1 cellular context compared by ENCODE assay signal in genomic region chr15:99249270-99249817, GRCh38.
TF ChIP-seq lines count a peak whose summit lies in the region.

TTC23 (minus strand) TSS chr15:99249581; CDS start chr15:99228712, 20,869 bp downstream.

TF ChIP-seq in PFSK-1, 5 proteins besides CTCF, POLR2A, EP300 and RAD21:
- TF ChIP-seq, protein P1, sequence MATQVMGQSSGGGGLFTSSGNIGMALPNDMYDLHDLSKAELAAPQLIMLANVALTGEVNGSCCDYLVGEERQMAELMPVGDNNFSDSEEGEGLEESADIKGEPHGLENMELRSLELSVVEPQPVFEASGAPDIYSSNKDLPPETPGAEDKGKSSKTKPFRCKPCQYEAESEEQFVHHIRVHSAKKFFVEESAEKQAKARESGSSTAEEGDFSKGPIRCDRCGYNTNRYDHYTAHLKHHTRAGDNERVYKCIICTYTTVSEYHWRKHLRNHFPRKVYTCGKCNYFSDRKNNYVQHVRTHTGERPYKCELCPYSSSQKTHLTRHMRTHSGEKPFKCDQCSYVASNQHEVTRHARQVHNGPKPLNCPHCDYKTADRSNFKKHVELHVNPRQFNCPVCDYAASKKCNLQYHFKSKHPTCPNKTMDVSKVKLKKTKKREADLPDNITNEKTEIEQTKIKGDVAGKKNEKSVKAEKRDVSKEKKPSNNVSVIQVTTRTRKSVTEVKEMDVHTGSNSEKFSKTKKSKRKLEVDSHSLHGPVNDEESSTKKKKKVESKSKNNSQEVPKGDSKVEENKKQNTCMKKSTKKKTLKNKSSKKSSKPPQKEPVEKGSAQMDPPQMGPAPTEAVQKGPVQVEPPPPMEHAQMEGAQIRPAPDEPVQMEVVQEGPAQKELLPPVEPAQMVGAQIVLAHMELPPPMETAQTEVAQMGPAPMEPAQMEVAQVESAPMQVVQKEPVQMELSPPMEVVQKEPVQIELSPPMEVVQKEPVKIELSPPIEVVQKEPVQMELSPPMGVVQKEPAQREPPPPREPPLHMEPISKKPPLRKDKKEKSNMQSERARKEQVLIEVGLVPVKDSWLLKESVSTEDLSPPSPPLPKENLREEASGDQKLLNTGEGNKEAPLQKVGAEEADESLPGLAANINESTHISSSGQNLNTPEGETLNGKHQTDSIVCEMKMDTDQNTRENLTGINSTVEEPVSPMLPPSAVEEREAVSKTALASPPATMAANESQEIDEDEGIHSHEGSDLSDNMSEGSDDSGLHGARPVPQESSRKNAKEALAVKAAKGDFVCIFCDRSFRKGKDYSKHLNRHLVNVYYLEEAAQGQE (IDR thresholded peaks at IDR 0.05; ENCODE audit: insufficient read depth in 1 of 2, low read depth in 2 of 2, low read length in 2 of 2) = no peak
- TF ChIP-seq POLR2AphosphoS5 (IDR thresholded peaks at IDR 0.05; ENCODE audit: low read depth, low read length) (peak; percentile 55), FOXP2 (optimal IDR thresholded peaks at IDR 0.05; ENCODE audit: borderline replicate concordance, extremely low read depth, extremely low read length, insufficient read depth) (no peak), SIN3A (IDR thresholded peaks at IDR 0.05; ENCODE audit: borderline replicate concordance, insufficient read depth, low read length) (no peak), TAF1 (IDR thresholded peaks at IDR 0.05; ENCODE audit: borderline replicate concordance, insufficient read depth, low read length) (peak; percentile 25; the same call in 1 of the 2 replicates)
